Comparison of ENCODE assay signal across 8 cellular contexts in genomic region chrX:23667239-23668177, GRCh38. TPM values are rescaled to one million over a fixed set of nuclear protein-coding genes. Genes with fewer than 3 reads are reported as not detected.
DNase-seq lines count a peak whose midpoint lies in the region; TF ChIP-seq lines count a peak whose summit lies in the region.

Gene PRDX4 (plus strand): TSS chrX:23667493. CDS start chrX:23667571, 78 bp downstream.

- peak; percentile 70 for TF ChIP-seq POLR2A in NB4 (IDR thresholded peaks at IDR 0.05; ENCODE audit: extremely low read depth, insufficient read length)
- TF ChIP-seq POLR2A in ovary (IDR thresholded peaks at IDR 0.05) = peak; percentile 38

- H3K27ac ChIP-seq in ovary = peak within 1 kb of the TSS in 1 of 2 donors; percentile 69
- peak within 1 kb of the TSS; percentile 83 for H3K27ac ChIP-seq in thymus (ENCODE audit: low read depth)

- H3K4me1 ChIP-seq in ovary (ENCODE audit: insufficient read depth) (no peaks in the 10 kb centered on the region), thymus (ENCODE audit: control insufficient read depth, insufficient read depth, low read length) (no peaks in the 10 kb centered on the region)

- peak within 1 kb of the TSS; percentile 84 for H3K4me3 ChIP-seq in GM06990 (replicated peaks; ENCODE audit: low read depth, low read length)
- peak within 1 kb of the TSS; percentile 74 for H3K4me3 ChIP-seq in NB4 (ENCODE audit: low read depth, low read length)
- H3K4me3 ChIP-seq in ovary = peak within 1 kb of the TSS; percentile 65
- peak within 1 kb of the TSS; percentile 61 for H3K4me3 ChIP-seq in thymus (ENCODE audit: low read length)

- peak within 1 kb of the TSS; percentile 82 for H3K27ac Mint-ChIP-seq in HFFc6
- H3K27ac Mint-ChIP-seq in activated naive CD8-positive, alpha-beta T cell = peak within 1 kb of the TSS; percentile 97

- 18 to 34% (median 20%) methylated on average over 62 to 73 of the region's 73 CpGs for WGBS in ovary, 3 donors
- under 1% methylated on average over 73 of the region's 73 CpGs for WGBS in thymus

- TF ChIP-seq CTCF in GM06990 (IDR thresholded peaks at IDR 0.05; ENCODE audit: insufficient read depth, low read length, poor library complexity, severe bottlenecking) (no peak), HFFc6 (IDR thresholded peaks at IDR 0.05) (peak; percentile 7; the same call in 1 of the 2 replicates), NB4 (IDR thresholded peaks at IDR 0.05; ENCODE audit: low read depth, low read length) (no peak), ovary (IDR thresholded peaks at IDR 0.05) (no peak)

- peak; percentile 93 for DNase-seq in GM06990 (ENCODE audit: extremely low read depth, insufficient read length)
- peak; percentile 79 for DNase-seq in HFFc6
- peak; percentile 93 for DNase-seq in NB4 (ENCODE audit: low read depth)
- peak; percentile 26 for DNase-seq in SKM-1 (lab: John Stamatoyannopoulos, UW; ENCODE audit: unreplicated experiment)
- DNase-seq in head of caudate nucleus = peak; percentile 66 to 93 (median 87)
- DNase-seq in ovary = peak; percentile 87 to 93 (median 90)

- peaks cover 2% of the 10 kb centered on the region; the same call in 1 of the 2 replicates for H3K27me3 Mint-ChIP-seq in HFFc6 (ENCODE audit: insufficient read depth)
- no peaks in the 10 kb centered on the region for H3K27me3 Mint-ChIP-seq in activated naive CD8-positive, alpha-beta T cell

- no peak for TF ChIP-seq EP300 in ovary (IDR thresholded peaks at IDR 0.05)

- peaks cover 6% of the 10 kb centered on the region for H3K4me1 Mint-ChIP-seq in HFFc6 (ENCODE audit: low read depth)
- peaks cover 26% of the 10 kb centered on the region for H3K4me1 Mint-ChIP-seq in activated naive CD8-positive, alpha-beta T cell (ENCODE audit: low read depth)

- no peaks in the 10 kb centered on the region for H3K36me3 ChIP-seq in GM06990 (ENCODE audit: control insufficient read depth, insufficient read depth, low read length)
- no peaks in the 10 kb centered on the region for H3K36me3 ChIP-seq in ovary
- H3K36me3 ChIP-seq in thymus (ENCODE audit: control insufficient read depth, insufficient read depth) = no peaks in the 10 kb centered on the region

- intact Hi-C loops in head of caudate nucleus (cut with DNase I) = no loop called here
- intact Hi-C loops in ovary (cut with DNase I) = no loop called here

- peak within 1 kb of the TSS; percentile 92 for H3K4me3 Mint-ChIP-seq in HFFc6
- peak within 1 kb of the TSS; percentile 91 for H3K4me3 Mint-ChIP-seq in activated naive CD8-positive, alpha-beta T cell

- H3K9me3 Mint-ChIP-seq in HFFc6 = no peaks in the 10 kb centered on the region
- no peaks in the 10 kb centered on the region for H3K9me3 Mint-ChIP-seq in activated naive CD8-positive, alpha-beta T cell (ENCODE audit: low read depth)

- no peaks in the 10 kb centered on the region for H3K9me3 ChIP-seq in ovary
- H3K9me3 ChIP-seq in thymus (ENCODE audit: control insufficient read depth) = no peaks in the 10 kb centered on the region

- H3K36me3 Mint-ChIP-seq in HFFc6 (ENCODE audit: low read depth) = no peaks in the 10 kb centered on the region
- H3K36me3 Mint-ChIP-seq in activated naive CD8-positive, alpha-beta T cell = peaks cover 2% of the 10 kb centered on the region

- no peaks in the 10 kb centered on the region for H3K27me3 ChIP-seq in GM06990 (replicated peaks; ENCODE audit: control insufficient read depth, insufficient read depth, low read length)
- H3K27me3 ChIP-seq in ovary = no peaks in the 10 kb centered on the region
- H3K27me3 ChIP-seq in thymus (ENCODE audit: control insufficient read depth, insufficient read depth) = no peaks in the 10 kb centered on the region

RNA-seq across cellular contexts. Expression of gene PRDX4, which starts in this region (rescaled TPM):
- total RNA-seq in HFFc6 (2021; fragmentation: NEBNext Ultra II Directional; extraction: Animal tissue kit (Norgen Biotek cat#: 25700)) = 100 to 1,000 TPM; 125 to 149 (median 136) TPM
- 100 to 1,000 TPM in 1 of 7 donors, 10 to 100 TPM in 6; 60.0 to 146 (median 73.2) TPM for total RNA-seq in ovary
- polyA plus RNA-seq in ovary = 100 to 1,000 TPM; 102 to 142 TPM
- 33.2 TPM for polyA plus RNA-seq in thymus

Comparison
In these comparisons a context has a peak if more than half of its experiments do, and no peak if none do; other contexts are left out.
1. DNase-seq: peak in every context shown above with its lines; median percentile 93 in GM06990; 93 in NB4; 90 in ovary; 87 in head of caudate nucleus; 79 in HFFc6; 26 in SKM-1.